In genomic region chr20:45576995-45577394, GRCh38 we compare ENCODE assay signal across 30 cellular contexts. TPM values are rescaled to one million over a fixed set of nuclear protein-coding genes. Genes with fewer than 3 reads are reported as not detected.
DNase-seq lines count a peak whose midpoint lies in the region; ATAC-seq, FAIRE-seq and TF ChIP-seq lines count a peak whose summit lies in the region.
"Had no signal": no experiment of that assay in that cellular context is flagged by ENCODE, and none has a peak within 500 bp of the region (broad histone marks: within the 10 kb centered on the region; RNA-seq: fewer than 3 reads in every experiment).

No MANE protein-coding gene starts in this region.

- no peaks in the 10 kb centered on the region for H3K9me3 ChIP-seq in HepG2 (ENCODE audit: low read length)
- H3K9me3 ChIP-seq in right lobe of liver = no peaks in the 10 kb centered on the region
- H3K9me3 ChIP-seq: BLaER1, Peyer's patch, prostate gland had no signal

- no peaks in the 10 kb centered on the region for H3K36me3 ChIP-seq in HepG2 (replicated peaks in 1 of 2; ENCODE audit: control insufficient read depth in 1 of 2, insufficient read depth in 2 of 2, low read length in 2 of 2)
- no peaks in the 10 kb centered on the region for H3K36me3 ChIP-seq in right lobe of liver
- H3K36me3 ChIP-seq: BLaER1, Peyer's patch, prostate gland, SJCRH30, tibial nerve had no signal

- H3K4me3 ChIP-seq in HepG2 (replicated peaks in 1 of 3; ENCODE audit: insufficient read depth in 1 of 3, low read depth in 2 of 3, low read length in 3 of 3) (no peak overlapping the region), right lobe of liver (no peak overlapping the region), fibroblast of the aortic adventitia (ENCODE audit: low read depth, low read length) (no peak overlapping the region)
- H3K4me3 ChIP-seq: BLaER1, Peyer's patch, prostate gland, SJCRH30, skin epidermis, tibial nerve had no signal

- no TSS peak for BruUV-seq in HepG2 (replicated peaks; lab: Mats Ljungman, UMichigan)

- no peak overlapping the region for H3K27ac ChIP-seq in HepG2 (ENCODE audit: extremely low read length, insufficient read depth, low read length)
- H3K27ac ChIP-seq in right lobe of liver = no peak overlapping the region
- H3K27ac ChIP-seq: 22Rv1, BLaER1, Peyer's patch, prostate gland, SJCRH30, skin epidermis, tibial nerve had no signal

- 2% methylated on average over 2 of the region's 2 CpGs for WGBS in HepG2 (ENCODE audit: low lambda C conversion rate)
- WGBS in right lobe of liver (ENCODE audit: insufficient coverage, low coverage, low lambda C conversion rate, missing lambda C conversion rate) = 26% methylated on average over 2 of the region's 2 CpGs

- H2AFZ ChIP-seq in HepG2 (ENCODE audit: low read length) = no peak overlapping the region

- in situ Hi-C loops in HepG2 (cut with HindIII; ENCODE audit: extremely low pct_ligation_motif_present, low pct_unique_long_range_greater_than_20kb) = no loop called here

- no peak overlapping the region for H3K4me2 ChIP-seq in HepG2 (ENCODE audit: low read depth, low read length)
- H3K4me2 ChIP-seq: BLaER1 had no signal

- CTCF ChIA-PET in HepG2 (lab: Yijun Ruan, JAX; ENCODE audit: low intra/inter-chr PET ratio, low total read pairs) = no interaction called here

- no peak overlapping the region for H3K9ac ChIP-seq in HepG2 (ENCODE audit: insufficient read depth, low read depth, low read length)
- H3K9ac ChIP-seq: BLaER1 had no signal

- no peak for FAIRE-seq in HepG2 (lab: Jason Lieb, UNC)
- FAIRE-seq: bronchial epithelial cell, endometrium, islet of Langerhans had no signal

- POLR2A ChIA-PET in HepG2 (lab: Yijun Ruan, JAX) = no interaction called here

- H4K20me1 ChIP-seq in HepG2 (ENCODE audit: insufficient read depth, low read length) = no peaks in the 10 kb centered on the region
- H4K20me1 ChIP-seq: BLaER1 had no signal

- no peaks in the 10 kb centered on the region for H3K79me2 ChIP-seq in HepG2 (ENCODE audit: insufficient read depth, low read length)

- TF ChIP-seq CTCF in HepG2 (CRISPR knock-in tag; IDR thresholded peaks at IDR 0.05) (no peak), right lobe of liver (IDR thresholded peaks at IDR 0.05) (no peak), fibroblast of the aortic adventitia (IDR thresholded peaks at IDR 0.05; ENCODE audit: insufficient read depth, low read length) (no peak), nephron (IDR thresholded peaks at IDR 0.05; ENCODE audit: unreplicated experiment in 3 of 3) (no peak)

- ATAC-seq in HepG2 (no peak; the same call in 2 of the 3 replicates), right lobe of liver (no peak), GM21526 (IDR thresholded peaks at IDR 0.05; ENCODE audit: low FRiP score, unreplicated experiment) (no peak), GM21717 (IDR thresholded peaks at IDR 0.05; ENCODE audit: unreplicated experiment) (no peak)
- ATAC-seq: natural killer cell, T-helper 17 cell had no signal

- intact Hi-C loops in HepG2 (cut with micrococcal nuclease; ENCODE audit: unreplicated experiment) (no loop called here), right lobe of liver (cut with DNase I) (no loop called here)

- TF ChIP-seq POLR2A in HepG2 (IDR thresholded peaks at IDR 0.05; ENCODE audit: insufficient read depth in 1 of 2, low read depth in 2 of 2, low read length in 2 of 2) (no peak), right lobe of liver (IDR thresholded peaks at IDR 0.05) (no peak)

- H3K27me3 ChIP-seq in HepG2 (ENCODE audit: control insufficient read depth in 1 of 2, insufficient read depth in 2 of 2, low read length in 2 of 2) = peaks cover 0 to 5% of the 10 kb centered on the region in 2 experiments; a peak in 1 of 5 replicates
- no peaks in the 10 kb centered on the region for H3K27me3 ChIP-seq in right lobe of liver
- H3K27me3 ChIP-seq: BLaER1, Peyer's patch, tibial nerve had no signal

- peaks cover 3% of the 10 kb centered on the region for H3K9me3 Mint-ChIP-seq in nephron
- H3K9me3 Mint-ChIP-seq: activated CD4-positive, alpha-beta T cell treated with anti-CD3 and anti-CD28 coated beads, Interleukin-2, amount 10 ng/mL, durations not matched to agents 7 days and 5 days; activated T-helper 2 cell treated with anti-CD3 and anti-CD28 coated beads, Interferon-gamma antibody, Interleukin-2, Interleukin-4, amounts not matched to agents 10 μg/mL and 5 μg/mL and 100 μg/mL, durations not matched to agents 14 hours and 24 hours and 36 hours; memory B cell; natural killer cell had no signal

- H3K4me3 Mint-ChIP-seq in nephron = no peak overlapping the region
- H3K4me3 Mint-ChIP-seq: activated CD4-positive, alpha-beta T cell treated with anti-CD3 and anti-CD28 coated beads, Interleukin-2, amount 10 ng/mL, durations not matched to agents 7 days and 5 days; memory B cell; natural killer cell; T-helper 17 cell had no signal

- H3K36me3 Mint-ChIP-seq in nephron (ENCODE audit: low read depth) = no peaks in the 10 kb centered on the region
- H3K36me3 Mint-ChIP-seq: memory B cell, natural killer cell had no signal

- H3K4me1 Mint-ChIP-seq in nephron = no peaks in the 10 kb centered on the region
- H3K4me1 Mint-ChIP-seq: activated CD4-positive, alpha-beta T cell treated with anti-CD3 and anti-CD28 coated beads, Interleukin-2, amount 10 ng/mL, durations not matched to agents 7 days and 5 days; memory B cell; natural killer cell; T-helper 17 cell had no signal

- peaks cover 5% of the 10 kb centered on the region; the same call in 1 of the 2 replicates for H3K4me1 ChIP-seq in HepG2 (ENCODE audit: insufficient read depth, low read length)
- H3K4me1 ChIP-seq in right lobe of liver = no peaks in the 10 kb centered on the region
- H3K4me1 ChIP-seq: BLaER1, Peyer's patch, prostate gland, SJCRH30 had no signal

- TF ChIP-seq EP300 in HepG2 (IDR thresholded peaks at IDR 0.05; ENCODE audit: low read depth in 2 of 2, low read length in 2 of 2) (no peak), HepG2 (CRISPR knock-in tag; IDR thresholded peaks at IDR 0.05; ENCODE audit: borderline replicate concordance) (no peak)

- H3K27me3 Mint-ChIP-seq in nephron (ENCODE audit: low read depth) = peaks cover 8% of the 10 kb centered on the region

- TF ChIP-seq RAD21 in HepG2 (CRISPR knock-in tag; IDR thresholded peaks at IDR 0.05) = no peak

- peak overlapping the region in 2 of 3 experiments; percentile 31 to 55 for H3K27ac Mint-ChIP-seq in nephron
- H3K27ac Mint-ChIP-seq: activated CD4-positive, alpha-beta T cell treated with anti-CD3 and anti-CD28 coated beads, Interleukin-2, amount 10 ng/mL, durations not matched to agents 7 days and 5 days; activated T-helper 2 cell treated with anti-CD3 and anti-CD28 coated beads, Interferon-gamma antibody, Interleukin-2, Interleukin-4, amounts not matched to agents 10 μg/mL and 5 μg/mL and 100 μg/mL, durations not matched to agents 14 hours and 24 hours and 36 hours; memory B cell; natural killer cell; T-helper 17 cell had no signal

- DNase-seq in HepG2 (ENCODE audit: low spot score) (peak; percentile 37), right lobe of liver (no peak), fibroblast of the aortic adventitia (ENCODE audit: low read depth) (peak; percentile 28), NCI-H1436 treated with DMSO at 0.1 percent for 48 hours (lab: John Stamatoyannopoulos, UW) (no peak), NCI-H2196 treated with DMSO at 0.1 percent for 48 hours (lab: John Stamatoyannopoulos, UW; ENCODE audit: unreplicated experiment) (no peak)
- DNase-seq: activated CD4-positive, alpha-beta T cell treated with anti-CD3 and anti-CD28 coated beads, Interleukin-2, amount 10 ng/mL, durations not matched to agents 7 days and 5 days; activated CD8-positive, alpha-beta memory T cell treated with anti-CD3 and anti-CD28 coated beads, Interleukin-2, amount 50 U/mL, for 4 hours; GOT3; natural killer cell; NCI-H1930; NCI-H345; NK-92 treated with Interleukin-12 subunit alpha and Interleukin-12 subunit beta, amount 100 ng/mL, for 24 hours; Peyer's patch; SJCRH30; stimulated activated CD4-positive, alpha-beta T cell treated with anti-CD3 and anti-CD28 coated beads, Interleukin-2, amount 100 ng/mL, for 24 hours; stimulated activated naive CD4-positive, alpha-beta T cell treated with Interleukin-2 at 50 U/mL for 16 hours; T-helper 17 cell had no signal

RNA-seq across cellular contexts. Expression of gene WFDC8, which starts 2.1 kb away (rescaled TPM):
- not detected in 2 replicates for total RNA-seq in HepG2 (2016; rRNA removed; fragmentation: Illumina TruSeq; extraction: Trizol)
- total RNA-seq in HepG2 (2016; cell fraction: cytosol; rRNA removed; fragmentation: Illumina TruSeq; extraction: Trizol; ENCODE audit: low read depth) = not detected in 2 replicates
- not detected in 2 replicates for total RNA-seq in HepG2 (2016; cell fraction: insoluble cytoplasmic fraction; rRNA removed; fragmentation: Illumina TruSeq; extraction: Trizol)
- total RNA-seq in HepG2 (2016; cell fraction: membrane; rRNA removed; fragmentation: Illumina TruSeq; extraction: Trizol) = not detected in 2 replicates
- not detected in 2 replicates for total RNA-seq in HepG2 (2016; cell fraction: nucleus; rRNA removed; fragmentation: Illumina TruSeq; extraction: Trizol)
- polyA plus RNA-seq in HepG2 (2011; rRNA removed) = not detected in 2 replicates
- polyA plus RNA-seq in HepG2 (2011; cell fraction: cytosol; rRNA removed) = not detected in 2 replicates
- not detected in 2 replicates for polyA plus RNA-seq in HepG2 (2011; cell fraction: nucleus; rRNA removed)
- polyA plus RNA-seq in HepG2 (2012) = not detected in 2 replicates
- not detected in 2 replicates for polyA plus RNA-seq in HepG2 (2016; cell fraction: cytosol; fragmentation: Illumina TruSeq; extraction: Trizol; ENCODE audit: low read depth)
- polyA plus RNA-seq in HepG2 (2016; cell fraction: insoluble cytoplasmic fraction; fragmentation: Illumina TruSeq; extraction: Trizol; ENCODE audit: low read depth) = not detected in 2 replicates
- not detected in 2 replicates for polyA plus RNA-seq in HepG2 (2016; cell fraction: membrane; fragmentation: Illumina TruSeq; extraction: Trizol; ENCODE audit: low read depth)
- polyA plus RNA-seq in HepG2 (2016; cell fraction: nucleus; fragmentation: Illumina TruSeq; extraction: Trizol; ENCODE audit: insufficient read depth, low read depth) = not detected in 2 replicates
- polyA minus RNA-seq in HepG2 (2011; rRNA and poly(A)+ RNA removed; ENCODE audit: low replicate concordance) = not detected in 2 replicates
- not detected in 2 replicates for polyA minus RNA-seq in HepG2 (2011; cell fraction: cytosol; rRNA and poly(A)+ RNA removed)
- not detected in 2 replicates for polyA minus RNA-seq in HepG2 (2011; cell fraction: nucleus; rRNA and poly(A)+ RNA removed)
- total RNA-seq in right lobe of liver = not detected
- total RNA-seq in fibroblast of the aortic adventitia (ENCODE audit: low replicate concordance) = not detected in 2 replicates
- total RNA-seq: activated CD4-positive, alpha-beta T cell treated with anti-CD3 and anti-CD28 coated beads, Interleukin-2, amount 10 ng/mL, durations not matched to agents 7 days and 5 days; activated T-helper 2 cell treated with anti-CD3 and anti-CD28 coated beads, Interferon-gamma antibody, Interleukin-2, Interleukin-4, amounts not matched to agents 10 μg/mL and 5 μg/mL and 100 μg/mL, durations not matched to agents 14 hours and 24 hours and 36 hours; bronchial epithelial cell; natural killer cell; Peyer's patch; prostate gland; SJCRH30; T-helper 17 cell; tibial nerve had no signal

RNA-seq across cellular contexts. Expression of gene EPPIN, which starts 29.8 kb away (rescaled TPM):
- total RNA-seq in HepG2 (2016; rRNA removed; fragmentation: Illumina TruSeq; extraction: Trizol) = not detected in 2 replicates
- total RNA-seq in HepG2 (2016; cell fraction: cytosol; rRNA removed; fragmentation: Illumina TruSeq; extraction: Trizol; ENCODE audit: low read depth) = not detected in 2 replicates
- not detected in 2 replicates for total RNA-seq in HepG2 (2016; cell fraction: insoluble cytoplasmic fraction; rRNA removed; fragmentation: Illumina TruSeq; extraction: Trizol)
- total RNA-seq in HepG2 (2016; cell fraction: membrane; rRNA removed; fragmentation: Illumina TruSeq; extraction: Trizol) = not detected in 2 replicates
- total RNA-seq in HepG2 (2016; cell fraction: nucleus; rRNA removed; fragmentation: Illumina TruSeq; extraction: Trizol) = not detected in 2 replicates
- polyA plus RNA-seq in HepG2 (2011; rRNA removed) = not detected in 2 replicates
- not detected in 2 replicates for polyA plus RNA-seq in HepG2 (2011; cell fraction: cytosol; rRNA removed)
- not detected in 2 replicates for polyA plus RNA-seq in HepG2 (2011; cell fraction: nucleus; rRNA removed)
- polyA plus RNA-seq in HepG2 (2012) = not detected in 2 replicates
- polyA plus RNA-seq in HepG2 (2016; cell fraction: cytosol; fragmentation: Illumina TruSeq; extraction: Trizol; ENCODE audit: low read depth) = not detected in 2 replicates
- not detected in 2 replicates for polyA plus RNA-seq in HepG2 (2016; cell fraction: insoluble cytoplasmic fraction; fragmentation: Illumina TruSeq; extraction: Trizol; ENCODE audit: low read depth)
- not detected in 2 replicates for polyA plus RNA-seq in HepG2 (2016; cell fraction: membrane; fragmentation: Illumina TruSeq; extraction: Trizol; ENCODE audit: low read depth)
- not detected in 2 replicates for polyA plus RNA-seq in HepG2 (2016; cell fraction: nucleus; fragmentation: Illumina TruSeq; extraction: Trizol; ENCODE audit: insufficient read depth, low read depth)
- not detected in 2 replicates for polyA minus RNA-seq in HepG2 (2011; rRNA and poly(A)+ RNA removed; ENCODE audit: low replicate concordance)
- polyA minus RNA-seq in HepG2 (2011; cell fraction: cytosol; rRNA and poly(A)+ RNA removed) = not detected in 2 replicates
- not detected in 2 replicates for polyA minus RNA-seq in HepG2 (2011; cell fraction: nucleus; rRNA and poly(A)+ RNA removed)
- total RNA-seq in right lobe of liver = not detected
- total RNA-seq in fibroblast of the aortic adventitia (ENCODE audit: low replicate concordance) = not detected in 2 replicates
- total RNA-seq: activated CD4-positive, alpha-beta T cell treated with anti-CD3 and anti-CD28 coated beads, Interleukin-2, amount 10 ng/mL, durations not matched to agents 7 days and 5 days; activated T-helper 2 cell treated with anti-CD3 and anti-CD28 coated beads, Interferon-gamma antibody, Interleukin-2, Interleukin-4, amounts not matched to agents 10 μg/mL and 5 μg/mL and 100 μg/mL, durations not matched to agents 14 hours and 24 hours and 36 hours; bronchial epithelial cell; natural killer cell; Peyer's patch; SJCRH30; T-helper 17 cell; tibial nerve had no signal

RNA-seq across cellular contexts. Expression of gene WFDC6, which starts 37.7 kb away (rescaled TPM):
- total RNA-seq in HepG2 (2016; rRNA removed; fragmentation: Illumina TruSeq; extraction: Trizol) (not detected in 2 replicates), right lobe of liver (not detected), fibroblast of the aortic adventitia (ENCODE audit: low replicate concordance) (not detected in 2 replicates)
- total RNA-seq in HepG2 (2016; cell fraction: cytosol; rRNA removed; fragmentation: Illumina TruSeq; extraction: Trizol; ENCODE audit: low read depth) = not detected in 2 replicates
- not detected in 2 replicates for total RNA-seq in HepG2 (2016; cell fraction: insoluble cytoplasmic fraction; rRNA removed; fragmentation: Illumina TruSeq; extraction: Trizol)
- total RNA-seq in HepG2 (2016; cell fraction: membrane; rRNA removed; fragmentation: Illumina TruSeq; extraction: Trizol) = not detected in 2 replicates
- not detected in 2 replicates for total RNA-seq in HepG2 (2016; cell fraction: nucleus; rRNA removed; fragmentation: Illumina TruSeq; extraction: Trizol)
- polyA plus RNA-seq in HepG2 (2011; rRNA removed) = not detected in 2 replicates
- polyA plus RNA-seq in HepG2 (2011; cell fraction: cytosol; rRNA removed) = not detected in 2 replicates
- polyA plus RNA-seq in HepG2 (2011; cell fraction: nucleus; rRNA removed) = not detected in 2 replicates
- not detected in 2 replicates for polyA plus RNA-seq in HepG2 (2012)
- polyA plus RNA-seq in HepG2 (2016; cell fraction: cytosol; fragmentation: Illumina TruSeq; extraction: Trizol; ENCODE audit: low read depth) = not detected in 2 replicates
- not detected in 2 replicates for polyA plus RNA-seq in HepG2 (2016; cell fraction: insoluble cytoplasmic fraction; fragmentation: Illumina TruSeq; extraction: Trizol; ENCODE audit: low read depth)
- polyA plus RNA-seq in HepG2 (2016; cell fraction: membrane; fragmentation: Illumina TruSeq; extraction: Trizol; ENCODE audit: low read depth) = not detected in 2 replicates
- polyA plus RNA-seq in HepG2 (2016; cell fraction: nucleus; fragmentation: Illumina TruSeq; extraction: Trizol; ENCODE audit: insufficient read depth, low read depth) = not detected in 2 replicates
- not detected in 2 replicates for polyA minus RNA-seq in HepG2 (2011; rRNA and poly(A)+ RNA removed; ENCODE audit: low replicate concordance)
- polyA minus RNA-seq in HepG2 (2011; cell fraction: cytosol; rRNA and poly(A)+ RNA removed) = not detected in 2 replicates
- polyA minus RNA-seq in HepG2 (2011; cell fraction: nucleus; rRNA and poly(A)+ RNA removed) = not detected in 2 replicates
- total RNA-seq: activated CD4-positive, alpha-beta T cell treated with anti-CD3 and anti-CD28 coated beads, Interleukin-2, amount 10 ng/mL, durations not matched to agents 7 days and 5 days; activated T-helper 2 cell treated with anti-CD3 and anti-CD28 coated beads, Interferon-gamma antibody, Interleukin-2, Interleukin-4, amounts not matched to agents 10 μg/mL and 5 μg/mL and 100 μg/mL, durations not matched to agents 14 hours and 24 hours and 36 hours; bronchial epithelial cell; natural killer cell; Peyer's patch; SJCRH30; T-helper 17 cell; tibial nerve had no signal

RNA-seq across cellular contexts. Expression of gene WFDC10A, which starts 52.5 kb away (rescaled TPM):
- total RNA-seq in HepG2 (2016; rRNA removed; fragmentation: Illumina TruSeq; extraction: Trizol) (not detected in 2 replicates), right lobe of liver (not detected), fibroblast of the aortic adventitia (ENCODE audit: low replicate concordance) (not detected in 2 replicates)
- not detected in 2 replicates for total RNA-seq in HepG2 (2016; cell fraction: cytosol; rRNA removed; fragmentation: Illumina TruSeq; extraction: Trizol; ENCODE audit: low read depth)
- total RNA-seq in HepG2 (2016; cell fraction: insoluble cytoplasmic fraction; rRNA removed; fragmentation: Illumina TruSeq; extraction: Trizol) = not detected in 2 replicates
- total RNA-seq in HepG2 (2016; cell fraction: membrane; rRNA removed; fragmentation: Illumina TruSeq; extraction: Trizol) = not detected in 2 replicates
- total RNA-seq in HepG2 (2016; cell fraction: nucleus; rRNA removed; fragmentation: Illumina TruSeq; extraction: Trizol) = not detected in 2 replicates
- not detected in 2 replicates for polyA plus RNA-seq in HepG2 (2011; rRNA removed)
- not detected in 2 replicates for polyA plus RNA-seq in HepG2 (2011; cell fraction: cytosol; rRNA removed)
- not detected in 2 replicates for polyA plus RNA-seq in HepG2 (2011; cell fraction: nucleus; rRNA removed)
- polyA plus RNA-seq in HepG2 (2012) = not detected in 2 replicates
- polyA plus RNA-seq in HepG2 (2016; cell fraction: cytosol; fragmentation: Illumina TruSeq; extraction: Trizol; ENCODE audit: low read depth) = not detected in 2 replicates
- not detected in 2 replicates for polyA plus RNA-seq in HepG2 (2016; cell fraction: insoluble cytoplasmic fraction; fragmentation: Illumina TruSeq; extraction: Trizol; ENCODE audit: low read depth)
- not detected in 2 replicates for polyA plus RNA-seq in HepG2 (2016; cell fraction: membrane; fragmentation: Illumina TruSeq; extraction: Trizol; ENCODE audit: low read depth)
- not detected in 2 replicates for polyA plus RNA-seq in HepG2 (2016; cell fraction: nucleus; fragmentation: Illumina TruSeq; extraction: Trizol; ENCODE audit: insufficient read depth, low read depth)
- polyA minus RNA-seq in HepG2 (2011; rRNA and poly(A)+ RNA removed; ENCODE audit: low replicate concordance) = not detected in 2 replicates
- polyA minus RNA-seq in HepG2 (2011; cell fraction: cytosol; rRNA and poly(A)+ RNA removed) = not detected in 2 replicates
- polyA minus RNA-seq in HepG2 (2011; cell fraction: nucleus; rRNA and poly(A)+ RNA removed) = not detected in 2 replicates
- total RNA-seq: activated CD4-positive, alpha-beta T cell treated with anti-CD3 and anti-CD28 coated beads, Interleukin-2, amount 10 ng/mL, durations not matched to agents 7 days and 5 days; activated T-helper 2 cell treated with anti-CD3 and anti-CD28 coated beads, Interferon-gamma antibody, Interleukin-2, Interleukin-4, amounts not matched to agents 10 μg/mL and 5 μg/mL and 100 μg/mL, durations not matched to agents 14 hours and 24 hours and 36 hours; bronchial epithelial cell; natural killer cell; Peyer's patch; prostate gland; SJCRH30; T-helper 17 cell; tibial nerve had no signal

RNA-seq across cellular contexts. Expression of gene WFDC9, which starts 54.1 kb away (rescaled TPM):
- total RNA-seq in HepG2 (2016; rRNA removed; fragmentation: Illumina TruSeq; extraction: Trizol) = not detected in 2 replicates
- total RNA-seq in HepG2 (2016; cell fraction: cytosol; rRNA removed; fragmentation: Illumina TruSeq; extraction: Trizol; ENCODE audit: low read depth) = not detected in 2 replicates
- total RNA-seq in HepG2 (2016; cell fraction: insoluble cytoplasmic fraction; rRNA removed; fragmentation: Illumina TruSeq; extraction: Trizol) = not detected in 2 replicates
- total RNA-seq in HepG2 (2016; cell fraction: membrane; rRNA removed; fragmentation: Illumina TruSeq; extraction: Trizol) = not detected in 2 replicates
- total RNA-seq in HepG2 (2016; cell fraction: nucleus; rRNA removed; fragmentation: Illumina TruSeq; extraction: Trizol) = not detected in 2 replicates
- polyA plus RNA-seq in HepG2 (2011; rRNA removed) = not detected in 2 replicates
- not detected in 2 replicates for polyA plus RNA-seq in HepG2 (2011; cell fraction: cytosol; rRNA removed)
- polyA plus RNA-seq in HepG2 (2011; cell fraction: nucleus; rRNA removed) = not detected in 2 replicates
- not detected in 2 replicates for polyA plus RNA-seq in HepG2 (2012)
- not detected in 2 replicates for polyA plus RNA-seq in HepG2 (2016; cell fraction: cytosol; fragmentation: Illumina TruSeq; extraction: Trizol; ENCODE audit: low read depth)
- polyA plus RNA-seq in HepG2 (2016; cell fraction: insoluble cytoplasmic fraction; fragmentation: Illumina TruSeq; extraction: Trizol; ENCODE audit: low read depth) = not detected in 2 replicates
- polyA plus RNA-seq in HepG2 (2016; cell fraction: membrane; fragmentation: Illumina TruSeq; extraction: Trizol; ENCODE audit: low read depth) = not detected in 2 replicates
- not detected in 2 replicates for polyA plus RNA-seq in HepG2 (2016; cell fraction: nucleus; fragmentation: Illumina TruSeq; extraction: Trizol; ENCODE audit: insufficient read depth, low read depth)
- not detected in 2 replicates for polyA minus RNA-seq in HepG2 (2011; rRNA and poly(A)+ RNA removed; ENCODE audit: low replicate concordance)
- not detected in 2 replicates for polyA minus RNA-seq in HepG2 (2011; cell fraction: cytosol; rRNA and poly(A)+ RNA removed)
- not detected in 2 replicates for polyA minus RNA-seq in HepG2 (2011; cell fraction: nucleus; rRNA and poly(A)+ RNA removed)
- not detected for total RNA-seq in right lobe of liver
- total RNA-seq in fibroblast of the aortic adventitia (ENCODE audit: low replicate concordance) = not detected in 2 replicates
- total RNA-seq: activated CD4-positive, alpha-beta T cell treated with anti-CD3 and anti-CD28 coated beads, Interleukin-2, amount 10 ng/mL, durations not matched to agents 7 days and 5 days; activated T-helper 2 cell treated with anti-CD3 and anti-CD28 coated beads, Interferon-gamma antibody, Interleukin-2, Interleukin-4, amounts not matched to agents 10 μg/mL and 5 μg/mL and 100 μg/mL, durations not matched to agents 14 hours and 24 hours and 36 hours; bronchial epithelial cell; natural killer cell; Peyer's patch; prostate gland; SJCRH30; T-helper 17 cell; tibial nerve had no signal

Comparison
In these comparisons a context has a peak if more than half of its experiments do, and no peak if none do; other contexts are left out.
1. DNase-seq: peak in HepG2 (single experiment) and fibroblast of the aortic adventitia (single experiment); none in right lobe of liver (0 of 3), NCI-H1436 treated with DMSO at 0.1 percent for 48 hours (single experiment) and NCI-H2196 treated with DMSO at 0.1 percent for 48 hours (single experiment).